ENCODE assay signal across 36 cellular contexts in genomic region chr16:87622756-87623319, GRCh38. TPM values are rescaled to one million over a fixed set of nuclear protein-coding genes. Genes with fewer than 3 reads are reported as not detected.
"Had no signal": no experiment of that assay in that cellular context is flagged by ENCODE, and none has a peak within 500 bp of the region (broad histone marks: within the 10 kb centered on the region; RNA-seq: fewer than 3 reads in every experiment).

No MANE protein-coding gene starts in this region.

- H3K4me3 Mint-ChIP-seq: activated B cell treated with CpG ODN at 0.5 μM for 24 hours; activated CD4-positive, alpha-beta memory T cell treated with anti-CD3 and anti-CD28 coated beads for 36 hours; activated CD4-positive, alpha-beta T cell treated with anti-CD3 and anti-CD28 coated beads, Interleukin-2, amount 10 ng/mL, durations not matched to agents 24 days and 14 days; activated CD8-positive, alpha-beta T cell treated with anti-CD3 and anti-CD28 coated beads for 36 hours; activated naive CD4-positive, alpha-beta T cell treated with anti-CD3 and anti-CD28 coated beads for 36 hours; activated naive CD8-positive, alpha-beta T cell treated with anti-CD3 and anti-CD28 coated beads for 36 hours; activated T-cell treated with anti-CD3 and anti-CD28 coated beads, Interleukin-2, amount 50 U/mL, for 4 hours; activated T-cell treated with anti-CD3 and anti-CD28 coated beads, Interleukin-2, amount 50 U/mL, for 72 hours; activated T-helper 1 cell treated with anti-CD3 and anti-CD28 coated beads, Interleukin-12 subunit alpha, Interleukin-12 subunit beta, Interleukin-2, Interleukin-4 antibody, amounts not matched to agents 30 ng/mL and 10 ng/mL and 1 ng/mL, durations not matched to agents 14 hours and 24 hours and 36 hours; activated T-helper 17 cell treated with anti-CD3 and anti-CD28 coated beads, Interleukin-2, amount 50 U/mL, for 72 hours; T-helper 1 cell treated with Interleukin-12 subunit alpha and Interleukin-12 subunit beta and Interleukin-4 antibody, amounts not matched to agents 30 μg/mL and 1 μg/mL, for 36 hours; T-helper 2 cell treated with Interferon-gamma antibody and Interleukin-4, amounts not matched to agents 5 μg/mL and 100 μg/mL, for 36 hours had no signal

- H3K27me3 ChIP-seq: adrenal gland had no signal

- H3K4me1 Mint-ChIP-seq: activated B cell treated with CpG ODN at 0.5 μM for 24 hours; activated CD4-positive, alpha-beta T cell treated with anti-CD3 and anti-CD28 coated beads, Interleukin-2, amount 10 ng/mL, durations not matched to agents 24 days and 14 days; activated naive CD8-positive, alpha-beta T cell treated with anti-CD3 and anti-CD28 coated beads for 36 hours; activated T-helper 17 cell treated with anti-CD3 and anti-CD28 coated beads, Interleukin-2, amount 50 U/mL, for 72 hours had no signal

- DNase-seq: activated B cell treated with CpG ODN at 0.5 μM for 24 hours; activated CD4-positive, alpha-beta memory T cell treated with anti-CD3 and anti-CD28 coated beads for 36 hours; activated CD4-positive, alpha-beta T cell treated with anti-CD3 and anti-CD28 coated beads for 4 hours; activated CD4-positive, alpha-beta T cell treated with anti-CD3 and anti-CD28 coated beads, Interleukin-2, amount 10 ng/mL, durations not matched to agents 24 days and 14 days; activated CD4-positive, alpha-beta T cell treated with anti-CD3 and anti-CD28 coated beads, Interleukin-2, amount 50 U/mL, for 1 hour; activated CD4-positive, alpha-beta T cell treated with anti-CD3 and anti-CD28 coated beads, Interleukin-2, amount 50 U/mL, for 4 hours; activated CD4-positive, CD25-positive, alpha-beta regulatory T cell treated with anti-CD3 and anti-CD28 coated beads, Interleukin-2, amount 50 U/mL, for 72 hours; activated CD8-positive, alpha-beta memory T cell treated with anti-CD3 and anti-CD28 coated beads, Interleukin-2, amount 50 U/mL, for 4 hours; activated CD8-positive, alpha-beta T cell treated with anti-CD3 and anti-CD28 coated beads for 36 hours; activated effector memory CD4-positive, alpha-beta T cell treated with anti-CD3 and anti-CD28 coated beads, Interleukin-2, amount 50 U/mL, for 16 hours; activated gamma-delta T cell treated with Interleukin-2 at 50 U/mL for 16 hours; activated naive CD4-positive, alpha-beta T cell; activated naive CD4-positive, alpha-beta T cell treated with anti-CD3 and anti-CD28 coated beads for 36 hours; activated naive CD4-positive, alpha-beta T cell treated with anti-CD3 and anti-CD28 coated beads, Interleukin-2, amount 50 U/mL, for 16 hours; activated naive CD8-positive, alpha-beta T cell treated with anti-CD3 and anti-CD28 coated beads for 36 hours; activated T-cell treated with anti-CD3 and anti-CD28 coated beads for 4 hours; activated T-cell treated with anti-CD3 and anti-CD28 coated beads, Interleukin-2, amount 50 U/mL, for 1 hour; activated T-cell treated with anti-CD3 and anti-CD28 coated beads, Interleukin-2, amount 50 U/mL, for 4 hours; activated T-cell treated with anti-CD3 and anti-CD28 coated beads, Interleukin-2, amount 50 U/mL, for 72 hours; adrenal gland; amniotic stem cell; aorta; body of pancreas; brain microvascular endothelial cell; central memory CD4-positive, alpha-beta T cell; T-helper 1 cell; T-helper 2 cell; T-helper 9 cell had no signal

- H3K9me3 Mint-ChIP-seq: activated B cell treated with CpG ODN at 0.5 μM for 24 hours; activated CD4-positive, alpha-beta memory T cell treated with anti-CD3 and anti-CD28 coated beads for 36 hours; activated CD4-positive, alpha-beta T cell treated with anti-CD3 and anti-CD28 coated beads, Interleukin-2, amount 10 ng/mL, durations not matched to agents 24 days and 14 days; activated CD8-positive, alpha-beta T cell treated with anti-CD3 and anti-CD28 coated beads for 36 hours; activated naive CD4-positive, alpha-beta T cell treated with anti-CD3 and anti-CD28 coated beads for 36 hours; activated naive CD4-positive, alpha-beta T cell treated with anti-CD3 and anti-CD28 coated beads, Interleukin-2, amount 50 U/mL, for 72 hours; activated naive CD8-positive, alpha-beta T cell treated with anti-CD3 and anti-CD28 coated beads for 36 hours; activated T-cell treated with anti-CD3 and anti-CD28 coated beads, Interleukin-2, amount 50 U/mL, for 4 hours; activated T-cell treated with anti-CD3 and anti-CD28 coated beads, Interleukin-2, amount 50 U/mL, for 72 hours; activated T-helper 1 cell treated with anti-CD3 and anti-CD28 coated beads, Interleukin-12 subunit alpha, Interleukin-12 subunit beta, Interleukin-2, Interleukin-4 antibody, amounts not matched to agents 30 ng/mL and 10 ng/mL and 1 ng/mL, durations not matched to agents 14 hours and 24 hours and 36 hours; activated T-helper 17 cell treated with anti-CD3 and anti-CD28 coated beads, Interleukin-2, amount 50 U/mL, for 72 hours; T-helper 1 cell treated with Interleukin-12 subunit alpha and Interleukin-12 subunit beta and Interleukin-4 antibody, amounts not matched to agents 30 μg/mL and 1 μg/mL, for 36 hours; T-helper 2 cell treated with Interferon-gamma antibody and Interleukin-4, amounts not matched to agents 5 μg/mL and 100 μg/mL, for 36 hours had no signal

- H3K27ac ChIP-seq: adrenal gland, body of pancreas, brain microvascular endothelial cell, breast epithelium, VCaP had no signal

- ATAC-seq: activated CD8-positive, alpha-beta T cell treated with anti-CD3 and anti-CD28 coated beads for 36 hours; activated naive CD4-positive, alpha-beta T cell treated with anti-CD3 and anti-CD28 coated beads, Interleukin-2, amount 50 U/mL, for 72 hours; activated T-cell treated with anti-CD3 and anti-CD28 coated beads, Interleukin-2, amount 50 U/mL, for 4 hours; activated T-cell treated with anti-CD3 and anti-CD28 coated beads, Interleukin-2, amount 50 U/mL, for 72 hours; activated T-helper 17 cell treated with anti-CD3 and anti-CD28 coated beads, Interleukin-2, amount 50 U/mL, for 72 hours; body of pancreas had no signal

- H3K36me3 ChIP-seq: adrenal gland, brain microvascular endothelial cell, breast epithelium had no signal

- H3K4me3 ChIP-seq: adrenal gland, body of pancreas, breast epithelium had no signal

- H3K27ac Mint-ChIP-seq: activated B cell treated with CpG ODN at 0.5 μM for 24 hours; activated CD4-positive, alpha-beta memory T cell treated with anti-CD3 and anti-CD28 coated beads for 36 hours; activated CD4-positive, alpha-beta T cell treated with anti-CD3 and anti-CD28 coated beads, Interleukin-2, amount 10 ng/mL, durations not matched to agents 24 days and 14 days; activated CD8-positive, alpha-beta T cell treated with anti-CD3 and anti-CD28 coated beads for 36 hours; activated naive CD4-positive, alpha-beta T cell treated with anti-CD3 and anti-CD28 coated beads for 36 hours; activated naive CD4-positive, alpha-beta T cell treated with anti-CD3 and anti-CD28 coated beads, Interleukin-2, amount 50 U/mL, for 72 hours; activated naive CD8-positive, alpha-beta T cell treated with anti-CD3 and anti-CD28 coated beads for 36 hours; activated T-cell treated with anti-CD3 and anti-CD28 coated beads, Interleukin-2, amount 50 U/mL, for 72 hours; activated T-helper 1 cell treated with anti-CD3 and anti-CD28 coated beads, Interleukin-12 subunit alpha, Interleukin-12 subunit beta, Interleukin-2, Interleukin-4 antibody, amounts not matched to agents 30 ng/mL and 10 ng/mL and 1 ng/mL, durations not matched to agents 14 hours and 24 hours and 36 hours; activated T-helper 17 cell treated with anti-CD3 and anti-CD28 coated beads, Interleukin-2, amount 50 U/mL, for 72 hours; T-helper 1 cell treated with Interleukin-12 subunit alpha and Interleukin-12 subunit beta and Interleukin-4 antibody, amounts not matched to agents 30 μg/mL and 1 μg/mL, for 36 hours; T-helper 2 cell treated with Interferon-gamma antibody and Interleukin-4, amounts not matched to agents 5 μg/mL and 100 μg/mL, for 36 hours had no signal

- H3K9me3 ChIP-seq: adrenal gland, body of pancreas, breast epithelium had no signal

- H3K4me1 ChIP-seq: adrenal gland, body of pancreas, breast epithelium had no signal

- H3K36me3 Mint-ChIP-seq: activated CD4-positive, alpha-beta memory T cell treated with anti-CD3 and anti-CD28 coated beads for 36 hours; activated naive CD4-positive, alpha-beta T cell treated with anti-CD3 and anti-CD28 coated beads, Interleukin-2, amount 50 U/mL, for 72 hours; activated naive CD8-positive, alpha-beta T cell treated with anti-CD3 and anti-CD28 coated beads for 36 hours had no signal

- H3K27me3 Mint-ChIP-seq: activated CD4-positive, alpha-beta T cell treated with anti-CD3 and anti-CD28 coated beads, Interleukin-2, amount 10 ng/mL, durations not matched to agents 24 days and 14 days; activated CD8-positive, alpha-beta T cell treated with anti-CD3 and anti-CD28 coated beads for 36 hours; activated T-helper 17 cell treated with anti-CD3 and anti-CD28 coated beads, Interleukin-2, amount 50 U/mL, for 72 hours had no signal

RNA-seq across cellular contexts. Expression of gene JPH3, which starts 20.5 kb away (rescaled TPM):
- total RNA-seq: activated B cell treated with CpG ODN at 0.5 μM for 24 hours; activated CD4-positive, alpha-beta T cell treated with anti-CD3 and anti-CD28 coated beads, Interleukin-2, amount 10 ng/mL, durations not matched to agents 24 days and 14 days; activated CD8-positive, alpha-beta memory T cell treated with anti-CD3 and anti-CD28 coated beads for 36 hours; activated T-cell treated with anti-CD3 and anti-CD28 coated beads, Interleukin-2, amount 50 U/mL, for 4 hours; activated T-helper 1 cell treated with anti-CD3 and anti-CD28 coated beads, Interleukin-12 subunit alpha, Interleukin-12 subunit beta, Interleukin-2, Interleukin-4 antibody, amounts not matched to agents 30 ng/mL and 10 ng/mL and 1 ng/mL, durations not matched to agents 14 hours and 24 hours and 36 hours; body of pancreas had no signal
- polyA plus RNA-seq: aorta had no signal
